In the genomic region with DNA sequence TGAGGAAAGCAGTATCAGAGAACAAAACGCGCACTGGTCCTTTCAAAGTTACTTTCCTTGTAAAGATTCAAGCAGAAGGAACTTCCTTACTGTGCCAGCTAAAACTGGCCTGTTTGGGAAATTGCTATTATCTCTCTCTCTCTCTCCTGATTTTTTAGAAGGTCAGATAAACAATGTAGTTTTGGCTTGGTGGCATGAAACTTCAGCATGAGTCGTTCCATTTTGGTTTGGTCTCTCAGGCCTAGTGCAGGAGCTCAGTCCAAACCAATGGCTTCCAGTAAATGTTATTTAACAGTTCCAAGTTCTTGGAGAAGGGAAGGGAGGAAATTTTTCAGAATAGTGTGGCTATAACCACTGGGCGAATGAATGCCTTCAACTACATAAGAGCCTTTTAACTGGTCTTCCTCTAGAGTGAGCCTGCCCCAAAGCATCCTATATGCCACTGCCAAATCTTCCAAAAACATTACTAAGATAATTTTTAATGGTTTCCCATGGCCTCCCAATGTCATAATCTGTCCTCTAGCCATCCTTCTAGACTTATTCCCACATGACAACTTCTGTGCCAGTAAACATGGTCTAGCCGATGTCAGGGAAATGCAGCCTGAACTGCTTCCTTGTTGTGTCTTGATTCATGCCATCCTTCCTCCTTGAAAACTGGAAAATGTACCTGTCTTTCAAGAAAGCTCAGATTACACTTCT, we compare ENCODE assay signal across 13 cellular contexts. TPM values are rescaled to one million over a fixed set of nuclear protein-coding genes. Genes with fewer than 3 reads are reported as not detected.
A peak's percentile ranks its signal among the peaks of the same experiment; 100 is the strongest.
DNase-seq lines count a peak whose midpoint lies in the region; ATAC-seq lines count a peak whose summit lies in the region.
"Had no signal": no experiment of that assay in that cellular context is flagged by ENCODE, and none has a peak within 500 bp of the region (broad histone marks: within the 10 kb centered on the region; RNA-seq: fewer than 3 reads in every experiment).

No MANE protein-coding gene starts in this region.

- CTCF ChIA-PET in activated CD8-positive, alpha-beta memory T cell treated with anti-CD3 and anti-CD28 coated beads, Interleukin-2, amount 10 ng/mL, durations not matched to agents 7 days and 5 days (lab: Charles Lee) = no interaction called here

- H3K27me3 Mint-ChIP-seq in naive B cell = no peaks in the 10 kb centered on the region
- peaks cover 40% of the 10 kb centered on the region for H3K27me3 Mint-ChIP-seq in activated CD8-positive, alpha-beta memory T cell treated with anti-CD3 and anti-CD28 coated beads, Interleukin-2, amount 10 ng/mL, durations not matched to agents 7 days and 5 days

- H3K4me3 Mint-ChIP-seq in naive B cell = no peak overlapping the region
- no peak overlapping the region for H3K4me3 Mint-ChIP-seq in activated CD8-positive, alpha-beta memory T cell treated with anti-CD3 and anti-CD28 coated beads, Interleukin-2, amount 10 ng/mL, durations not matched to agents 7 days and 5 days
- H3K4me3 Mint-ChIP-seq: activated CD4-positive, alpha-beta T cell treated with anti-CD3 and anti-CD28 coated beads for 36 hours; central memory CD8-positive, alpha-beta T cell; H9 had no signal

- intact Hi-C loops in Right ventricle myocardium inferior (cut with DNase I) = no loop called here
- intact Hi-C loops in cardiac septum (cut with DNase I) = no loop called here

- DNase-seq in Right ventricle myocardium inferior (ENCODE audit: missing footprints) (no peak), cardiac septum (ENCODE audit: low spot score) (no peak), dedifferentiated amniotic fluid mesenchymal stem cell (ENCODE audit: extremely low spot score) (peak; percentile 48), naive B cell (no peak), GM19238 (ENCODE audit: insufficient read length, low spot score) (no peak), epidermal melanocyte (ENCODE audit: insufficient read length, low spot score) (no peak)
- no peak for DNase-seq in activated CD8-positive, alpha-beta memory T cell treated with anti-CD3 and anti-CD28 coated beads, Interleukin-2, amount 10 ng/mL, durations not matched to agents 7 days and 5 days
- DNase-seq: ACHN; activated CD4-positive, alpha-beta T cell treated with anti-CD3 and anti-CD28 coated beads for 36 hours; H9; NCI-H748 treated with DMSO at 0.1 percent for 48 hours had no signal

- H3K27ac Mint-ChIP-seq in naive B cell = peak overlapping the region; percentile 9 to 91 (median 50)
- H3K27ac Mint-ChIP-seq in activated CD8-positive, alpha-beta memory T cell treated with anti-CD3 and anti-CD28 coated beads, Interleukin-2, amount 10 ng/mL, durations not matched to agents 7 days and 5 days = no peak overlapping the region

- peaks cover 0 to under 1% of the 10 kb centered on the region in 2 donors for H3K36me3 Mint-ChIP-seq in naive B cell
- peaks cover 1% of the 10 kb centered on the region for H3K36me3 Mint-ChIP-seq in activated CD8-positive, alpha-beta memory T cell treated with anti-CD3 and anti-CD28 coated beads, Interleukin-2, amount 10 ng/mL, durations not matched to agents 7 days and 5 days

- ATAC-seq in Right ventricle myocardium inferior (peak; percentile 83), naive B cell (ENCODE audit: low read depth in 2 of 2) (no peak), HG03439 (IDR thresholded peaks at IDR 0.05; ENCODE audit: unreplicated experiment) (no peak)
- ATAC-seq in activated CD8-positive, alpha-beta memory T cell treated with anti-CD3 and anti-CD28 coated beads, Interleukin-2, amount 10 ng/mL, durations not matched to agents 7 days and 5 days = no peak

- peaks cover 0 to 10% (median 4%) of the 10 kb centered on the region in 7 donors for H3K9me3 Mint-ChIP-seq in naive B cell
- no peaks in the 10 kb centered on the region for H3K9me3 Mint-ChIP-seq in activated CD8-positive, alpha-beta memory T cell treated with anti-CD3 and anti-CD28 coated beads, Interleukin-2, amount 10 ng/mL, durations not matched to agents 7 days and 5 days (ENCODE audit: low read depth)
- H3K9me3 Mint-ChIP-seq: central memory CD8-positive, alpha-beta T cell had no signal

- H3K4me1 Mint-ChIP-seq in naive B cell = peaks cover 33 to 46% (median 41%) of the 10 kb centered on the region in 3 donors
- peaks cover 8% of the 10 kb centered on the region for H3K4me1 Mint-ChIP-seq in activated CD8-positive, alpha-beta memory T cell treated with anti-CD3 and anti-CD28 coated beads, Interleukin-2, amount 10 ng/mL, durations not matched to agents 7 days and 5 days
- H3K4me1 Mint-ChIP-seq: central memory CD8-positive, alpha-beta T cell had no signal

RNA-seq across cellular contexts. Expression of gene SNX9, which starts 9.1 kb away (rescaled TPM):
- 35.5 TPM for total RNA-seq in Right ventricle myocardium inferior
- total RNA-seq in cardiac septum = 34.2 TPM
- 10 to 100 TPM; 19.7 to 28.3 (median 25.7) TPM for polyA plus RNA-seq in naive B cell (ENCODE audit: low read depth in 6 of 6)
- total RNA-seq in activated CD8-positive, alpha-beta memory T cell treated with anti-CD3 and anti-CD28 coated beads, Interleukin-2, amount 10 ng/mL, durations not matched to agents 7 days and 5 days = 10 to 100 TPM; 14.9 to 39.4 TPM
